ENCODE assay signal across 8 cellular contexts in genomic region chr5:150778103-150778516, GRCh38. TPM values are rescaled to one million over a fixed set of nuclear protein-coding genes. Genes with fewer than 3 reads are reported as not detected.
DNase-seq lines count a peak whose midpoint lies in the region; ATAC-seq and TF ChIP-seq lines count a peak whose summit lies in the region.

No MANE protein-coding gene starts in this region.

- peak overlapping the region; percentile 87 for H3K4me2 ChIP-seq in GM23248 (ENCODE audit: unreplicated experiment)
- peak overlapping the region; percentile 86 for H3K4me2 ChIP-seq in SK-N-SH

- no peak for TF ChIP-seq EP300 in SK-N-SH (IDR thresholded peaks at IDR 0.05; ENCODE audit: borderline replicate concordance in 1 of 2, low read depth in 1 of 2, low read length in 1 of 2)

- H4K20me1 ChIP-seq in GM23248 (ENCODE audit: insufficient read depth) (no peaks in the 10 kb centered on the region), SK-N-SH (ENCODE audit: insufficient read depth) (no peaks in the 10 kb centered on the region)

- H3K4me3 ChIP-seq in GM23248 (peak overlapping the region; percentile 88), SK-N-SH (ENCODE audit: low read depth in 2 of 2, low read length in 1 of 2) (peak overlapping the region; percentile 85 to 91), fibroblast of villous mesenchyme (ENCODE audit: low read depth, low read length) (peak overlapping the region; percentile 95), retinal pigment epithelial cell (ENCODE audit: low read length) (peak overlapping the region; percentile 83)

- peak overlapping the region; percentile 85 for H3K9ac ChIP-seq in GM23248
- peak overlapping the region; percentile 83 for H3K9ac ChIP-seq in SK-N-SH

- peak; percentile 43 for DNase-seq in GM23248
- DNase-seq in SK-N-SH = no peak
- DNase-seq in fibroblast of villous mesenchyme (ENCODE audit: low read depth) = no peak
- DNase-seq in retinal pigment epithelial cell (ENCODE audit: low read depth) = no peak
- DNase-seq in NCI-H187 treated with DMSO at 0.1 percent for 48 hours (lab: John Stamatoyannopoulos, UW) = no peak
- no peak for DNase-seq in GM03348 (ENCODE audit: low spot score)

- H3K27me3 ChIP-seq in GM23248 (replicated peaks; ENCODE audit: insufficient read depth) = no peaks in the 10 kb centered on the region
- H3K27me3 ChIP-seq in SK-N-SH (ENCODE audit: insufficient read depth) = no peaks in the 10 kb centered on the region

- CTCF ChIA-PET in SK-N-SH (lab: Yijun Ruan, JAX) = interaction anchor here (0.8 to 5.3 kb wide), 13 partner anchors 9 to 227 kb away, joined by 3 to 51 read pairs (median 6); partner anchors contain the start of genes IRGM and RBM22

- 7 to 12% methylated on average over 7 of the region's 7 CpGs for WGBS in GM23248 (ENCODE audit: low coverage in 1 of 2, low lambda C conversion rate in 2 of 2, missing lambda C conversion rate in 2 of 2), 2 experiments
- 70% methylated on average over 6 of the region's 7 CpGs for WGBS in SK-N-SH (ENCODE audit: low lambda C conversion rate)

- H3K4me1 ChIP-seq in GM23248 (ENCODE audit: insufficient read depth) = peaks cover 58% of the 10 kb centered on the region
- peaks cover 16 to 53% of the 10 kb centered on the region in 2 experiments; a peak in 3 of 4 replicates for H3K4me1 ChIP-seq in SK-N-SH (ENCODE audit: control insufficient read depth in 1 of 2, insufficient read depth in 2 of 2, low read depth in 1 of 2, low read length in 1 of 2)

- no peak for TF ChIP-seq RAD21 in SK-N-SH (IDR thresholded peaks at IDR 0.05; ENCODE audit: low read length)

- POLR2A ChIA-PET in SK-N-SH (lab: Yijun Ruan, JAX) = interaction anchor here (1.7 to 2.1 kb wide), 2 partner anchors 19 to 77 kb away, joined by 10 to 13 read pairs; partner anchors contain the start of genes DCTN4 and RBM22

- H3K36me3 ChIP-seq in GM23248 (ENCODE audit: low read depth) (no peaks in the 10 kb centered on the region), SK-N-SH (replicated peaks in 1 of 2; ENCODE audit: control insufficient read depth in 1 of 2, insufficient read depth in 2 of 2, low read length in 1 of 2) (peaks cover 0 to 5% of the 10 kb centered on the region in 2 experiments)

- peaks cover 66% of the 10 kb centered on the region for H3F3A ChIP-seq in GM23248 (ENCODE audit: insufficient read depth)
- peaks cover 25% of the 10 kb centered on the region for H3F3A ChIP-seq in SK-N-SH (replicated peaks; ENCODE audit: insufficient read depth)

- H3K27ac ChIP-seq in GM23248 = peak overlapping the region; percentile 96
- peak overlapping the region; percentile 81 to 83 for H3K27ac ChIP-seq in SK-N-SH (ENCODE audit: low read depth in 2 of 2, low read length in 1 of 2)

- TF ChIP-seq CTCF in SK-N-SH (IDR thresholded peaks at IDR 0.05) (no peak), fibroblast of villous mesenchyme (IDR thresholded peaks at IDR 0.05; ENCODE audit: insufficient read depth, low read depth, low read length) (no peak), retinal pigment epithelial cell (conservative IDR thresholded peaks at IDR 0.05; ENCODE audit: low read depth, low read length) (no peak)

- in situ Hi-C loops in GM23248 (cut with MboI) = no loop called here

- H3K9me3 ChIP-seq in GM23248 (ENCODE audit: low read depth) = no peaks in the 10 kb centered on the region
- no peaks in the 10 kb centered on the region for H3K9me3 ChIP-seq in SK-N-SH

- H3K9me2 ChIP-seq in GM23248 (ENCODE audit: insufficient read depth) (no peaks in the 10 kb centered on the region), SK-N-SH (no peaks in the 10 kb centered on the region)

- H2AFZ ChIP-seq in GM23248 (peak overlapping the region; percentile 82), SK-N-SH (ENCODE audit: low read depth) (peak overlapping the region; percentile 87)

- no peak for ATAC-seq in HG02763 (IDR thresholded peaks at IDR 0.05; ENCODE audit: unreplicated experiment)
- no peak for ATAC-seq in HG02759 (IDR thresholded peaks at IDR 0.05; ENCODE audit: unreplicated experiment)

- H3K79me2 ChIP-seq in GM23248 (ENCODE audit: insufficient read depth) (peaks cover 54% of the 10 kb centered on the region), SK-N-SH (ENCODE audit: insufficient read depth) (peaks cover 43% of the 10 kb centered on the region)

TF ChIP-seq in SK-N-SH, 30 proteins besides CTCF, POLR2A, EP300 and RAD21:
- no peak for TF ChIP-seq NFIC (IDR thresholded peaks at IDR 0.05; ENCODE audit: borderline replicate concordance)
- no peak for TF ChIP-seq CHD2 (IDR thresholded peaks at IDR 0.05; ENCODE audit: low read length, partially characterized antibody)
- TF ChIP-seq RCOR1 (IDR thresholded peaks at IDR 0.05; ENCODE audit: low read length) = no peak
- no peak for TF ChIP-seq FOXM1 (IDR thresholded peaks at IDR 0.05; ENCODE audit: low read depth)
- TF ChIP-seq ELF1 (IDR thresholded peaks at IDR 0.05) = no peak
- no peak for TF ChIP-seq TAF1 (IDR thresholded peaks at IDR 0.05; ENCODE audit: borderline replicate concordance, low read depth, low read length)
- TF ChIP-seq MXI1 (IDR thresholded peaks at IDR 0.05; ENCODE audit: low read depth, low read length) = no peak
- TF ChIP-seq MEF2A (IDR thresholded peaks at IDR 0.05; ENCODE audit: borderline replicate concordance, low read depth) = no peak
- no peak for TF ChIP-seq USF2 (IDR thresholded peaks at IDR 0.05; ENCODE audit: borderline replicate concordance, low read depth, low read length)
- TF ChIP-seq MAX (IDR thresholded peaks at IDR 0.05; ENCODE audit: low read depth) = no peak

RNA-seq across cellular contexts. Expression of gene SMIM3, which starts 0.4 kb away (rescaled TPM):
- total RNA-seq in GM23248 (2014; rRNA removed; shearing (Covaris generic)) = 64.9 and 88.3 TPM in 2 replicates
- polyA plus RNA-seq in GM23248 (2016; fragmentation: Nextera tagmentation; extraction: Ambion mirVana) (72.2 and 73.8 TPM in 2 replicates), SK-N-SH (2012; rRNA removed) (39.9 and 44.8 TPM in 2 replicates)
- polyA plus RNA-seq in SK-N-SH (2012; cell fraction: cytosol; rRNA removed) = 51.4 and 54.9 TPM in 2 replicates
- polyA plus RNA-seq in SK-N-SH (2012; cell fraction: nucleus; rRNA removed) = 18.3 and 21.5 TPM in 2 replicates
- 41.5 and 49.9 TPM in 2 replicates for total RNA-seq in fibroblast of villous mesenchyme

RNA-seq across cellular contexts. Expression of gene DCTN4, which starts 19.3 kb away (rescaled TPM):
- total RNA-seq in GM23248 (2014; rRNA removed; shearing (Covaris generic)) = 46.9 and 47.1 TPM in 2 replicates
- 30.1 and 34.5 TPM in 2 replicates for polyA plus RNA-seq in GM23248 (2016; fragmentation: Nextera tagmentation; extraction: Ambion mirVana)
- polyA plus RNA-seq in SK-N-SH (2012; rRNA removed) = 22.8 and 30.5 TPM in 2 replicates
- 27.9 and 28.4 TPM in 2 replicates for polyA plus RNA-seq in SK-N-SH (2012; cell fraction: cytosol; rRNA removed)
- polyA plus RNA-seq in SK-N-SH (2012; cell fraction: nucleus; rRNA removed) = 26.4 and 39.4 TPM in 2 replicates
- total RNA-seq in fibroblast of villous mesenchyme = 48.3 and 66.1 TPM in 2 replicates
